8 cellular contexts compared by ENCODE assay signal in genomic region chr6:31907158-31907813, GRCh38. TPM values are rescaled to one million over a fixed set of nuclear protein-coding genes. Genes with fewer than 3 reads are reported as not detected.
DNase-seq lines count a peak whose midpoint lies in the region; ATAC-seq, FAIRE-seq and TF ChIP-seq lines count a peak whose summit lies in the region.
"Had no signal": no experiment of that assay in that cellular context is flagged by ENCODE, and none has a peak within 500 bp of the region (broad histone marks: within the 10 kb centered on the region; RNA-seq: fewer than 3 reads in every experiment).

No MANE protein-coding gene starts in this region.

- no peaks in the 10 kb centered on the region for H3K36me3 Mint-ChIP-seq in activated T-cell treated with anti-CD3 and anti-CD28 coated beads, Interleukin-2, amount 50 U/mL, for 72 hours (ENCODE audit: insufficient read depth in 2 of 2)
- H3K36me3 Mint-ChIP-seq in astrocyte (ENCODE audit: low read depth, unreplicated experiment), result no peaks in the 10 kb centered on the region

- peak; percentile 21 to 27 for ATAC-seq in activated T-cell treated with anti-CD3 and anti-CD28 coated beads, Interleukin-2, amount 50 U/mL, for 72 hours (replicated peaks in 1 of 2)
- ATAC-seq in upper lobe of left lung (ENCODE audit: low FRiP score in 2 of 2) (peak; percentile 56 to 79), GM19351 (IDR thresholded peaks at IDR 0.05; ENCODE audit: unreplicated experiment) (no peak)
- ATAC-seq: body of pancreas had no signal

- H3K4me3 ChIP-seq in astrocyte (ENCODE audit: insufficient read depth, low read depth, low read length) (no peak overlapping the region), upper lobe of left lung (no peak overlapping the region), esophagus squamous epithelium (no peak overlapping the region)
- H3K4me3 ChIP-seq: BLaER1, body of pancreas had no signal

- H4K20me1 ChIP-seq in astrocyte (ENCODE audit: insufficient read depth, low read length), result no peaks in the 10 kb centered on the region
- H4K20me1 ChIP-seq: BLaER1 had no signal

- H2AFZ ChIP-seq in astrocyte (ENCODE audit: low read depth, low read length), result no peak overlapping the region

- H3K79me2 ChIP-seq in astrocyte (ENCODE audit: insufficient read depth, low read length), result no peaks in the 10 kb centered on the region

- H3K36me3 ChIP-seq in astrocyte (ENCODE audit: insufficient read depth, low read length) (no peaks in the 10 kb centered on the region), upper lobe of left lung (no peaks in the 10 kb centered on the region), esophagus squamous epithelium (no peaks in the 10 kb centered on the region)
- H3K36me3 ChIP-seq: BLaER1 had no signal

- WGBS in upper lobe of left lung, 2 donors, result 30 to 39% methylated on average over 7 of the region's 7 CpGs
- 43 to 50% methylated on average over 7 of the region's 7 CpGs for whole genome bisulfite sequencing in esophagus squamous epithelium, 2 donors

- H3K9me3 Mint-ChIP-seq in activated T-cell treated with anti-CD3 and anti-CD28 coated beads, Interleukin-2, amount 50 U/mL, for 72 hours, result no peaks in the 10 kb centered on the region
- no peaks in the 10 kb centered on the region for H3K9me3 Mint-ChIP-seq in astrocyte (ENCODE audit: unreplicated experiment)

- no peak for TF ChIP-seq POLR2A in upper lobe of left lung (IDR thresholded peaks at IDR 0.05)
- TF ChIP-seq POLR2A in esophagus squamous epithelium (IDR thresholded peaks at IDR 0.05), result no peak

- H3K27ac Mint-ChIP-seq in activated T-cell treated with anti-CD3 and anti-CD28 coated beads, Interleukin-2, amount 50 U/mL, for 72 hours, result no peak overlapping the region
- H3K27ac Mint-ChIP-seq in astrocyte (ENCODE audit: unreplicated experiment), result no peak overlapping the region

- no peak overlapping the region for H3K9ac ChIP-seq in astrocyte (ENCODE audit: low read length)
- H3K9ac ChIP-seq: BLaER1 had no signal

- H3K4me1 ChIP-seq in astrocyte (ENCODE audit: insufficient read depth, low read length) (peaks cover 6% of the 10 kb centered on the region), upper lobe of left lung (peaks cover 9 to 22% (median 12%) of the 10 kb centered on the region in 4 donors), esophagus squamous epithelium (peaks cover 12 to 48% (median 20%) of the 10 kb centered on the region in 3 donors)

- TF ChIP-seq EP300 in upper lobe of left lung (IDR thresholded peaks at IDR 0.05), result no peak

- TF ChIP-seq CTCF in astrocyte (IDR thresholded peaks at IDR 0.05; ENCODE audit: insufficient read depth, low read depth, low read length) (no peak), upper lobe of left lung (IDR thresholded peaks at IDR 0.05) (no peak), esophagus squamous epithelium (IDR thresholded peaks at IDR 0.05) (no peak)

- DNase-seq in activated T-cell treated with anti-CD3 and anti-CD28 coated beads, Interleukin-2, amount 50 U/mL, for 72 hours, result no peak
- DNase-seq in activated T-cell treated with anti-CD3 and anti-CD28 coated beads for 4 hours (no peak), astrocyte (ENCODE audit: low read depth) (peak; percentile 78), upper lobe of left lung (peak in 1 of 2 donors; percentile 68), esophagus squamous epithelium (lab: John Stamatoyannopoulos, UW) (no peak)

- H3K27me3 ChIP-seq in astrocyte (ENCODE audit: insufficient read depth, low read length), result no peaks in the 10 kb centered on the region
- no peaks in the 10 kb centered on the region for H3K27me3 ChIP-seq in upper lobe of left lung
- H3K27me3 ChIP-seq in esophagus squamous epithelium, result no peaks in the 10 kb centered on the region
- H3K27me3 ChIP-seq: BLaER1, body of pancreas had no signal

- H3K4me3 Mint-ChIP-seq in activated T-cell treated with anti-CD3 and anti-CD28 coated beads, Interleukin-2, amount 50 U/mL, for 72 hours, result no peak overlapping the region
- no peak overlapping the region for H3K4me3 Mint-ChIP-seq in astrocyte (ENCODE audit: unreplicated experiment)

- peaks cover 38% of the 10 kb centered on the region for H3K4me1 Mint-ChIP-seq in activated T-cell treated with anti-CD3 and anti-CD28 coated beads, Interleukin-2, amount 50 U/mL, for 72 hours (ENCODE audit: low read depth)
- H3K4me1 Mint-ChIP-seq in astrocyte (ENCODE audit: low read depth, unreplicated experiment), result peaks cover 3% of the 10 kb centered on the region

- FAIRE-seq in astrocyte (lab: Jason Lieb, UNC), result no peak

- H3K27me3 Mint-ChIP-seq in activated T-cell treated with anti-CD3 and anti-CD28 coated beads, Interleukin-2, amount 50 U/mL, for 72 hours (ENCODE audit: low read depth), result peaks cover 9% of the 10 kb centered on the region
- peaks cover 9% of the 10 kb centered on the region for H3K27me3 Mint-ChIP-seq in astrocyte (ENCODE audit: low read depth, unreplicated experiment)

- no peak overlapping the region for H3K27ac ChIP-seq in astrocyte (ENCODE audit: low read depth, low read length)
- no peak overlapping the region for H3K27ac ChIP-seq in upper lobe of left lung
- H3K27ac ChIP-seq in esophagus squamous epithelium, result no peak overlapping the region
- H3K27ac ChIP-seq: BLaER1, body of pancreas had no signal

- no peaks in the 10 kb centered on the region for H3K9me3 ChIP-seq in astrocyte (ENCODE audit: insufficient read depth, low read depth, low read length)
- H3K9me3 ChIP-seq in upper lobe of left lung, result no peaks in the 10 kb centered on the region
- no peaks in the 10 kb centered on the region for H3K9me3 ChIP-seq in esophagus squamous epithelium
- H3K9me3 ChIP-seq: BLaER1, body of pancreas had no signal

- intact Hi-C loops in esophagus squamous epithelium (cut with DNase I), result no loop called here

- no peak overlapping the region for H3K4me2 ChIP-seq in astrocyte (ENCODE audit: low read length)
- H3K4me2 ChIP-seq: BLaER1 had no signal

RNA-seq across cellular contexts. Expression of gene ZBTB12, which starts 5.4 kb away (rescaled TPM):
- total RNA-seq in activated T-cell treated with anti-CD3 and anti-CD28 coated beads, Interleukin-2, amount 50 U/mL, for 72 hours, result 1 to 10 TPM in 1 of 2 donors, under 1 TPM in 1; 0.88 to 1.9 TPM
- 3.7 and 4.6 TPM in 2 replicates for total RNA-seq in astrocyte
- 1 to 10 TPM; 1.0 to 7.5 (median 2.2) TPM for total RNA-seq in upper lobe of left lung
- 1 to 10 TPM in 2 of 4 donors, under 1 TPM in 2; 0.83 to 2.8 (median 1.0) TPM for total RNA-seq in esophagus squamous epithelium

RNA-seq across cellular contexts. Expression of gene EHMT2, which starts 9.8 kb away (rescaled TPM):
- 10 to 100 TPM; 49.2 to 64.7 TPM for total RNA-seq in activated T-cell treated with anti-CD3 and anti-CD28 coated beads, Interleukin-2, amount 50 U/mL, for 72 hours
- 32.6 and 35.8 TPM in 2 replicates for total RNA-seq in astrocyte
- 10 to 100 TPM; 23.6 to 57.3 (median 41.7) TPM for total RNA-seq in upper lobe of left lung
- total RNA-seq in esophagus squamous epithelium, result 10 to 100 TPM; 23.4 to 34.5 (median 27.4) TPM

RNA-seq across cellular contexts. Expression of gene C2, which starts 20.2 kb away (rescaled TPM):
- total RNA-seq in activated T-cell treated with anti-CD3 and anti-CD28 coated beads, Interleukin-2, amount 50 U/mL, for 72 hours, result 1 to 10 TPM; 3.4 to 5.1 TPM
- total RNA-seq in astrocyte, result 0.20 and 0.43 TPM in 2 replicates
- 100 to 1,000 TPM; 119 to 322 (median 233) TPM for total RNA-seq in upper lobe of left lung
- 10 to 100 TPM in 2 of 4 donors, 1 to 10 TPM in 2; 1.1 to 15.2 (median 6.4) TPM for total RNA-seq in esophagus squamous epithelium

RNA-seq across cellular contexts. Expression of gene SLC44A4, which starts 28.5 kb away (rescaled TPM):
- under 1 TPM; 0.22 to 0.23 TPM for total RNA-seq in activated T-cell treated with anti-CD3 and anti-CD28 coated beads, Interleukin-2, amount 50 U/mL, for 72 hours
- total RNA-seq in astrocyte (0.23 and 0.29 TPM in 2 replicates), upper lobe of left lung (10 to 100 TPM; 19.1 to 84.2 (median 42.0) TPM), esophagus squamous epithelium (1 to 10 TPM in 2 of 4 donors, under 1 TPM in 1, not detected in 1; 0.38 to 3.6 (median 1.3) TPM)

RNA-seq across cellular contexts. Expression of gene CFB, which starts 38.6 kb away (rescaled TPM):
- 1 to 10 TPM; 1.1 to 3.5 TPM for total RNA-seq in activated T-cell treated with anti-CD3 and anti-CD28 coated beads, Interleukin-2, amount 50 U/mL, for 72 hours
- total RNA-seq in astrocyte (1.0 and 1.4 TPM in 2 replicates), upper lobe of left lung (100 to 1,000 TPM in 1 of 6 donors, 10 to 100 TPM in 5; 15.0 to 199 (median 58.1) TPM), esophagus squamous epithelium (10 to 100 TPM; 10.4 to 81.1 (median 22.4) TPM)

Comparison
In these comparisons a context has a peak if more than half of its experiments do, and no peak if none do; other contexts are left out.
1. RNA of gene C2, which starts 20.2 kb away (total RNA-seq): 119 to 322 TPM in upper lobe of left lung; 1.1 to 15.2 TPM in esophagus squamous epithelium, 3.4 to 5.1 TPM in activated T-cell treated with anti-CD3 and anti-CD28 coated beads, Interleukin-2, amount 50 U/mL, for 72 hours and 0.20 to 0.43 TPM in astrocyte; every median in the first group is over 4 times any median in the second.